Comparison of ENCODE assay signal across 22 cellular contexts in genomic region chr5:104763163-104763562, GRCh38.
"Had no signal": no experiment of that assay in that cellular context is flagged by ENCODE, and none has a peak within 500 bp of the region (broad histone marks: within the 10 kb centered on the region; RNA-seq: fewer than 3 reads in every experiment).

No MANE protein-coding gene starts in this region.

- H3K9ac ChIP-seq: KMS-11 had no signal

- H3K4me3 ChIP-seq: K562 had no signal

- DNase-seq: Kasumi-1, MM.1S, NCI-H1048, NCI-H1105, NCI-H1417, NCI-H1436 treated with DMSO at 0.1 percent for 48 hours, NCI-H1694, NCI-H187 treated with DMSO at 0.1 percent for 48 hours, NCI-H2029 treated with DMSO at 0.1 percent for 48 hours, NCI-H2171, NCI-H345, NCI-H446 treated with DMSO at 0.1 percent for 48 hours, NCI-H524, NCI-H526 treated with DMSO at 0.1 percent for 48 hours, NCI-H748 treated with DMSO at 0.1 percent for 48 hours, SHP77, SW 1271, T-cell had no signal

- H3K4me2 ChIP-seq: KMS-11 had no signal

- H3K27ac ChIP-seq: HL-60, KMS-11, RWPE1 had no signal

- ATAC-seq: K562, T-cell had no signal
